12 cellular contexts compared by ENCODE assay signal in the genomic region with DNA sequence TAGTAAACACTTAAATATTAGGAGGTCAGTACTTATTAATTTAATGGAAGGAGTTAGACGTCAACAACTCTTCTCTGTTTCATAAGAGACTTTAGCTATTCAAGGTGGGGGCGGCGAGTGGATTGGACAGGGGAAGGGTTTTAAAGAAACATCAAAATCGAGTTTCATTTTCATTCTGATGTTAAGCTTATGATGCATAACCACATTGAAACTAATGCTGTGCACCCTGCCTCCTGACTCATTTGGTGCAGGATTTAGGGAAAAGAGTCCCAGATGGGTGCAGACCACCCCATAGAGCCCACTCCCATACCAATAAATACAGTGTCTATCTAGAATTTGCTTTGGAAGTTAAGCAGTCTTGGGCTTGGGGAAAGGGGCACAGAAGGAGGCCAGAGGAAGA. TPM values are rescaled to one million over a fixed set of nuclear protein-coding genes. Genes with fewer than 3 reads are reported as not detected.
DNase-seq lines count a peak whose midpoint lies in the region; ATAC-seq and TF ChIP-seq lines count a peak whose summit lies in the region.
"Had no signal": no experiment of that assay in that cellular context is flagged by ENCODE, and none has a peak within 500 bp of the region (broad histone marks: within the 10 kb centered on the region; RNA-seq: fewer than 3 reads in every experiment).

No MANE protein-coding gene starts in this region.

- no peak for TF ChIP-seq CTCF in left lung (IDR thresholded peaks at IDR 0.05)
- TF ChIP-seq CTCF in osteoblast (IDR thresholded peaks at IDR 0.05; ENCODE audit: extremely low read depth, low read depth, low read length): no peak

- no peaks in the 10 kb centered on the region for H3K27me3 Mint-ChIP-seq in memory B cell
- H3K27me3 Mint-ChIP-seq: central memory CD8-positive, alpha-beta T cell had no signal

- H3K4me3 Mint-ChIP-seq in memory B cell: peak overlapping the region; percentile 43
- H3K4me3 Mint-ChIP-seq: central memory CD8-positive, alpha-beta T cell; immature natural killer cell had no signal

- H3K4me1 Mint-ChIP-seq in memory B cell: peaks cover 33% of the 10 kb centered on the region

- H2AFZ ChIP-seq in osteoblast (ENCODE audit: low read length): no peak overlapping the region

- no peak for TF ChIP-seq POLR2A in GM18505 (IDR thresholded peaks at IDR 0.05; ENCODE audit: borderline replicate concordance, extremely low read depth, insufficient read depth, insufficient read length)

- no peak overlapping the region for H3K4me2 ChIP-seq in osteoblast (ENCODE audit: insufficient read depth, low read length)

- H3K36me3 ChIP-seq in left lung (peaks cover 0 to 39% of the 10 kb centered on the region in 2 donors), osteoblast (ENCODE audit: insufficient read depth, low read length) (peaks cover 22% of the 10 kb centered on the region)

- H3K27me3 ChIP-seq in left lung (no peaks in the 10 kb centered on the region), osteoblast (ENCODE audit: insufficient read depth, low read length) (no peaks in the 10 kb centered on the region)

- H3K4me1 ChIP-seq in left lung: peaks cover 0 to 18% of the 10 kb centered on the region in 2 donors
- peaks cover 14% of the 10 kb centered on the region for H3K4me1 ChIP-seq in osteoblast (ENCODE audit: insufficient read depth, low read length)

- ATAC-seq in GM18505 (IDR thresholded peaks at IDR 0.05; ENCODE audit: unreplicated experiment) (peak; percentile 58), GM21619 (IDR thresholded peaks at IDR 0.05; ENCODE audit: unreplicated experiment) (peak; percentile 73), HG03565 (IDR thresholded peaks at IDR 0.05; ENCODE audit: unreplicated experiment) (peak; percentile 51), memory B cell (ENCODE audit: low read depth) (peak; percentile 84), left lung (no peak), left lobe of liver (no peak)
- ATAC-seq: K562 had no signal

- H3K4me3 ChIP-seq in left lung (no peak overlapping the region), osteoblast (ENCODE audit: insufficient read depth, low read length) (no peak overlapping the region)
- H3K4me3 ChIP-seq: K562 had no signal

- H3K27ac ChIP-seq in left lung (no peak overlapping the region), osteoblast (ENCODE audit: low read depth, low read length) (no peak overlapping the region)

- DNase-seq in memory B cell (ENCODE audit: low spot score in 2 of 2) (no peak), left lung (no peak), osteoblast (ENCODE audit: insufficient read length, low spot score, missing footprints) (no peak), left lobe of liver (ENCODE audit: low spot score) (no peak), H4 (ENCODE audit: low spot score) (no peak)
- DNase-seq: immature natural killer cell had no signal

- peaks cover 49% of the 10 kb centered on the region for H4K20me1 ChIP-seq in osteoblast (ENCODE audit: insufficient read depth, low read length)

- intact Hi-C loops in left lung (cut with DNase I): no loop called here

- no peaks in the 10 kb centered on the region for H3K9me3 Mint-ChIP-seq in memory B cell
- H3K9me3 Mint-ChIP-seq: central memory CD8-positive, alpha-beta T cell; immature natural killer cell had no signal

- peak overlapping the region; percentile 71 for H3K27ac Mint-ChIP-seq in memory B cell
- H3K27ac Mint-ChIP-seq: immature natural killer cell had no signal

- H3K79me2 ChIP-seq in osteoblast (ENCODE audit: insufficient read depth, low read length): peaks cover 31% of the 10 kb centered on the region

- H3K9me3 ChIP-seq in left lung (no peaks in the 10 kb centered on the region), osteoblast (ENCODE audit: low read depth, low read length) (no peaks in the 10 kb centered on the region)

- peaks cover 17% of the 10 kb centered on the region for H3K36me3 Mint-ChIP-seq in memory B cell

RNA-seq across cellular contexts. Expression of gene ZBTB39, which starts 7.4 kb away (rescaled TPM):
- 1 to 10 TPM; 3.8 to 6.1 TPM for total RNA-seq in left lung
- total RNA-seq in osteoblast: 4.4 and 4.7 TPM in 2 replicates
- total RNA-seq in left lobe of liver: 3.5 TPM
- total RNA-seq in H4 (2014; rRNA removed; shearing (Covaris generic)): 3.4 and 3.8 TPM in 2 replicates

RNA-seq across cellular contexts. Expression of gene TAC3, which starts 17.3 kb away (rescaled TPM):
- total RNA-seq in left lung (not detected), osteoblast (not detected in 2 replicates), left lobe of liver (not detected)
- total RNA-seq in H4 (2014; rRNA removed; shearing (Covaris generic)): not detected in 2 replicates
- total RNA-seq: SK-MEL-5 had no signal

RNA-seq across cellular contexts. Expression of gene RDH16, which starts 41.6 kb away (rescaled TPM):
- total RNA-seq in left lung (under 1 TPM; 0.20 to 0.45 TPM), osteoblast (under 0.01 TPM in 2 replicates), left lobe of liver (162 TPM)
- 0.25 TPM in 1 of 2 replicates, not detected in the other for total RNA-seq in H4 (2014; rRNA removed; shearing (Covaris generic))
- total RNA-seq: SK-MEL-5 had no signal

RNA-seq across cellular contexts. Expression of gene MYO1A, which starts 50.9 kb away (rescaled TPM):
- total RNA-seq in left lung (under 1 TPM; 0.26 to 0.29 TPM), osteoblast (under 0.01 TPM in 1 of 2 replicates, not detected in the other), left lobe of liver (0.28 TPM)
- not detected in 2 replicates for total RNA-seq in H4 (2014; rRNA removed; shearing (Covaris generic))
- total RNA-seq: SK-MEL-5 had no signal

Comparison
In these comparisons a context has a peak if more than half of its experiments do, and no peak if none do; other contexts are left out.
1. ATAC-seq: peak in GM18505 (single experiment), GM21619 (single experiment), HG03565 (single experiment) and memory B cell (single experiment); none in left lung (single experiment) and left lobe of liver (single experiment).
2. RNA of gene RDH16, which starts 41.6 kb away (total RNA-seq): 162 TPM in left lobe of liver (single experiment); 0.20 to 0.45 TPM in left lung, under 0.01 TPM in osteoblast and 0.25 TPM in H4; every median in the first group is over 100 times any median in the second.